Comparison of ENCODE assay signal across 6 cellular contexts in the genomic region with DNA sequence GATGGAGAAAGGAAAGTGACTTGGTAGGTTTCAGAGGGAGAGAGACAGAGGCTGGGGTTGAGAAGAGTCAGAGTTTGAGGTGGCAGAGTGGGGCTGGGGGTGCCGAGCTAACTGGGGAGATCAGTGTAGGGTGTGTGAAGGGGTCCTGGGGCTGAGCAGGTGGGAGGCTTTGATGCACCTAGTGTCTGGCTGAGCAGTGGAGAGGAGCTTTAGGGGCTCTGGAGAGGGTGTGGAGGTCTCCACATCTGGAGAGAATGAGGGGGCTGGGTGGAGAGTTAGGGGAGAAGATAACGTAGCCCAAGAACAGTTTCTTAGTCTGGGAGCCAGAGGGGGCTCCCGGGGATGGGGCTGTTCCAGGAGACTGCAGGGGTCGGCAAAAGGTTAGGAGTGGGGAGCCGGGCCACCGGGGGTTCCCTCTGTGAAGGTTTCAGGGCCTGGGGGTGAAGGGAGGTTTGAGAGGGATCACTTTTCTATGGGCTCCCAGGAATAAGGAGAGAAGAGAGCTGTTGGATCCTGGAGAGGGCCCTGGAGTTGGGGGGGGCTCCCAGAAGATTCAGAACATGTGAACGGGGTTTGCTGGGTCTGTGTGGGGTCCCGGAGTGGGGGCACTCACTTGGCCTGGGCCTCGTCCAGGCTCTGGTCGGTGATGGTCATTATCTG. TPM values are rescaled to one million over a fixed set of nuclear protein-coding genes. Genes with fewer than 3 reads are reported as not detected.
DNase-seq lines count a peak whose midpoint lies in the region; ATAC-seq and TF ChIP-seq lines count a peak whose summit lies in the region.

No MANE protein-coding gene starts in this region.

- WGBS in lower leg skin, 2 donors: 3 to 4% methylated on average over 10 of the region's 10 CpGs

- CTCF ChIA-PET in activated CD8-positive, alpha-beta T cell treated with anti-CD3 and anti-CD28 coated beads for 36 hours (lab: Charles Lee): interaction anchor here (0.9 kb wide), 1 partner anchor 70 kb away, joined by 3 read pairs; no protein-coding TSS in a partner anchor

- H3K27me3 Mint-ChIP-seq in CD14-positive monocyte (ENCODE audit: low read depth in 3 of 3): peaks cover 0 to 2% (median 1%) of the 10 kb centered on the region in 3 donors
- H3K27me3 Mint-ChIP-seq in activated CD8-positive, alpha-beta T cell treated with anti-CD3 and anti-CD28 coated beads for 36 hours: no peaks in the 10 kb centered on the region

- intact Hi-C loops in CD14-positive monocyte (cut with micrococcal nuclease) (no loop called here), lower leg skin (cut with DNase I; ENCODE audit: low total_unique reads) (no loop called here)
- intact Hi-C loops in activated CD8-positive, alpha-beta T cell treated with anti-CD3 and anti-CD28 coated beads for 36 hours (cut with micrococcal nuclease): no loop called here

- POLR2A ChIA-PET in activated CD8-positive, alpha-beta T cell treated with anti-CD3 and anti-CD28 coated beads for 36 hours (lab: Charles Lee): interaction anchor here (0.9 to 7.2 kb wide), 3 partner anchors 10 to 783 kb away, joined by 3 to 72 read pairs (median 4); a partner anchor contains a TSS

- H3K4me3 Mint-ChIP-seq in CD14-positive monocyte: peak overlapping the region; percentile 94 to 98
- peak overlapping the region; percentile 95 for H3K4me3 Mint-ChIP-seq in activated CD8-positive, alpha-beta T cell treated with anti-CD3 and anti-CD28 coated beads for 36 hours

- no peak for ATAC-seq in activated CD8-positive, alpha-beta T cell treated with anti-CD3 and anti-CD28 coated beads for 36 hours
- ATAC-seq in HG03354 (IDR thresholded peaks at IDR 0.05; ENCODE audit: poor library complexity, severe bottlenecking, unreplicated experiment): no peak

- TF ChIP-seq CTCF in CD14-positive monocyte (IDR thresholded peaks at IDR 0.05) (no peak), lower leg skin (IDR thresholded peaks at IDR 0.05) (no peak)
- TF ChIP-seq CTCF in activated CD8-positive, alpha-beta T cell treated with anti-CD3 and anti-CD28 coated beads for 36 hours (IDR thresholded peaks at IDR 0.05): no peak

- DNase-seq in CD14-positive monocyte (ENCODE audit: low spot score) (no peak), lower leg skin (ENCODE audit: low spot score in 2 of 2) (no peak), DMS153 treated with DMSO at 0.1 percent for 48 hours (lab: John Stamatoyannopoulos, UW; ENCODE audit: unreplicated experiment) (no peak), T1000 (lab: John Stamatoyannopoulos, UW) (no peak)
- no peak for DNase-seq in activated CD8-positive, alpha-beta T cell treated with anti-CD3 and anti-CD28 coated beads for 36 hours

- peak overlapping the region; percentile 53 for H3K4me3 ChIP-seq in lower leg skin (ENCODE audit: low read depth, poor library complexity, severe bottlenecking)

- peak overlapping the region; percentile 85 to 97 (median 93) for H3K27ac Mint-ChIP-seq in CD14-positive monocyte
- H3K27ac Mint-ChIP-seq in activated CD8-positive, alpha-beta T cell treated with anti-CD3 and anti-CD28 coated beads for 36 hours: peak overlapping the region; percentile 96

- TF ChIP-seq POLR2A in lower leg skin (IDR thresholded peaks at IDR 0.05): no peak

- H3K4me1 Mint-ChIP-seq in CD14-positive monocyte: peaks cover 68% of the 10 kb centered on the region
- peaks cover 47% of the 10 kb centered on the region for H3K4me1 Mint-ChIP-seq in activated CD8-positive, alpha-beta T cell treated with anti-CD3 and anti-CD28 coated beads for 36 hours (ENCODE audit: low read depth)

- H3K9me3 Mint-ChIP-seq in CD14-positive monocyte: no peaks in the 10 kb centered on the region
- H3K9me3 Mint-ChIP-seq in activated CD8-positive, alpha-beta T cell treated with anti-CD3 and anti-CD28 coated beads for 36 hours: no peaks in the 10 kb centered on the region

- H3K36me3 Mint-ChIP-seq in CD14-positive monocyte: peaks cover 41 to 54% of the 10 kb centered on the region in 2 donors
- peaks cover 44% of the 10 kb centered on the region for H3K36me3 Mint-ChIP-seq in activated CD8-positive, alpha-beta T cell treated with anti-CD3 and anti-CD28 coated beads for 36 hours (ENCODE audit: low read depth)

RNA-seq across cellular contexts. Expression of a gene that starts 0.8 kb away (rescaled TPM):
- polyA plus RNA-seq in CD14-positive monocyte: 1 to 10 TPM; 1.9 to 4.0 TPM
- total RNA-seq in activated CD8-positive, alpha-beta T cell treated with anti-CD3 and anti-CD28 coated beads for 36 hours: 10 to 100 TPM; 59.6 to 64.2 TPM
- 10 to 100 TPM; 49.2 to 63.9 (median 55.8) TPM for total RNA-seq in lower leg skin

RNA-seq across cellular contexts. Expression of a gene that starts 3.2 kb away (rescaled TPM):
- 100 to 1,000 TPM in 1 of 2 donors, 10 to 100 TPM in 1; 86.1 to 101 TPM for polyA plus RNA-seq in CD14-positive monocyte
- 10 to 100 TPM; 67.8 to 68.7 TPM for total RNA-seq in activated CD8-positive, alpha-beta T cell treated with anti-CD3 and anti-CD28 coated beads for 36 hours
- 1 to 10 TPM in 3 of 4 donors, under 1 TPM in 1; 0.69 to 7.5 (median 4.3) TPM for total RNA-seq in lower leg skin

RNA-seq across cellular contexts. Expression of a gene that starts 5.2 kb away (rescaled TPM):
- polyA plus RNA-seq in CD14-positive monocyte: under 1 TPM in 1 of 2 donors, not detected in 1; 0.60 TPM
- 10 to 100 TPM; 15.5 to 16.4 TPM for total RNA-seq in activated CD8-positive, alpha-beta T cell treated with anti-CD3 and anti-CD28 coated beads for 36 hours
- 1 to 10 TPM in 3 of 4 donors, under 1 TPM in 1; 0.56 to 4.1 (median 2.3) TPM for total RNA-seq in lower leg skin

RNA-seq across cellular contexts. Expression of a gene that starts 11.0 kb away (rescaled TPM):
- 100 to 1,000 TPM in 1 of 2 donors, 10 to 100 TPM in 1; 83.5 to 108 TPM for polyA plus RNA-seq in CD14-positive monocyte
- total RNA-seq in activated CD8-positive, alpha-beta T cell treated with anti-CD3 and anti-CD28 coated beads for 36 hours: 10 to 100 TPM; 55.4 to 57.9 TPM
- 10 to 100 TPM; 52.4 to 75.3 (median 56.8) TPM for total RNA-seq in lower leg skin

RNA-seq across cellular contexts. Expression of a gene that starts 13.3 kb away (rescaled TPM):
- 10 to 100 TPM in 1 of 2 donors, 1 to 10 TPM in 1; 9.9 to 11.3 TPM for polyA plus RNA-seq in CD14-positive monocyte
- 10 to 100 TPM; 24.6 to 28.7 TPM for total RNA-seq in activated CD8-positive, alpha-beta T cell treated with anti-CD3 and anti-CD28 coated beads for 36 hours
- total RNA-seq in lower leg skin: 10 to 100 TPM; 18.8 to 53.2 (median 28.0) TPM

Comparison
In these comparisons a context has a peak if more than half of its experiments do, and no peak if none do; other contexts are left out.
1. RNA of a gene that starts 3.2 kb away (total RNA-seq): 67.8 to 68.7 TPM in activated CD8-positive, alpha-beta T cell treated with anti-CD3 and anti-CD28 coated beads for 36 hours; 0.69 to 7.5 TPM in lower leg skin; every median in the first group is over 4 times any median in the second.